In the genomic region with DNA sequence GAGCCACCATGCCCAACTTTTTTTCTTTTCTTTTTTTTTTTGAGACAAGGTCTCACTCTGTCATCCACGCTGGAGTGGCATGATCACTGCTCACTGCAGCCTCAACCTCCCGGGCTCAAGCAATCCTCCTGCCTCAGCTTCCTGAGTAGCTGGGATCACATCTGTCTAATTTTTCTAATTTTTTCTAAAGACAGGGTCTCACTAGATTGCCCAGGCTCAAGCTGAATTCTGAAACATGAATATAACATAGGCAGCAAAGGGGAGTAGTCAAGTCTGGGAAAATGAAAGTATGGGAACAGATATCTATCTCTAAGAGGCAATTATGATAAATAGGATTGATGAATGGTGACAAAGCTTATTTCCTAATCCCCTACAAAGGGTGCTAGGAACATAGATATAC, we compare ENCODE assay signal across 14 cellular contexts. TPM values are rescaled to one million over a fixed set of nuclear protein-coding genes. Genes with fewer than 3 reads are reported as not detected.
DNase-seq lines count a peak whose midpoint lies in the region; TF ChIP-seq lines count a peak whose summit lies in the region.
"Had no signal": no experiment of that assay in that cellular context is flagged by ENCODE, and none has a peak within 500 bp of the region (broad histone marks: within the 10 kb centered on the region; RNA-seq: fewer than 3 reads in every experiment).

No MANE protein-coding gene starts in this region.

- H3K9ac ChIP-seq in colonic mucosa (ENCODE audit: low read depth in 2 of 2, low read length in 2 of 2) (peak overlapping the region in 1 of 2 donors; percentile 26), mucosa of rectum (ENCODE audit: low read depth in 1 of 2, low read length in 2 of 2) (no peak overlapping the region)

- H3K36me3 Mint-ChIP-seq in type B pancreatic cell (no peaks in the 10 kb centered on the region), chondrocyte (ENCODE audit: low read depth) (peaks cover 2% of the 10 kb centered on the region)
- H3K36me3 Mint-ChIP-seq: CD8-positive, alpha-beta memory T cell had no signal

- peaks cover 9% of the 10 kb centered on the region; the same call in 1 of the 2 replicates for H3F3A ChIP-seq in PC-9 (ENCODE audit: insufficient read depth, low read depth)

- H3K4me1 Mint-ChIP-seq in type B pancreatic cell (ENCODE audit: unreplicated experiment): peaks cover 4% of the 10 kb centered on the region
- no peaks in the 10 kb centered on the region for H3K4me1 Mint-ChIP-seq in chondrocyte (ENCODE audit: low read depth)
- H3K4me1 Mint-ChIP-seq: CD8-positive, alpha-beta memory T cell had no signal

- H3K9me3 ChIP-seq in PC-9 (ENCODE audit: insufficient read depth, low read depth) (no peaks in the 10 kb centered on the region), colonic mucosa (no peaks in the 10 kb centered on the region), mucosa of rectum (ENCODE audit: control insufficient read depth in 2 of 2, low read length in 2 of 2) (no peaks in the 10 kb centered on the region)
- H3K9me3 ChIP-seq: A549, BE2C, Caco-2 had no signal

- H3K27me3 Mint-ChIP-seq in type B pancreatic cell (no peaks in the 10 kb centered on the region), chondrocyte (ENCODE audit: low read depth) (no peaks in the 10 kb centered on the region)
- H3K27me3 Mint-ChIP-seq: CD8-positive, alpha-beta memory T cell had no signal

- intact Hi-C loops in PC-9 (cut with micrococcal nuclease; ENCODE audit: unreplicated experiment) (no loop called here), colonic mucosa (cut with DNase I) (no loop called here)

- TF ChIP-seq CTCF in PC-9 (conservative IDR thresholded peaks at IDR 0.05) (no peak), colonic mucosa (IDR thresholded peaks at IDR 0.05) (no peak), type B pancreatic cell (conservative IDR thresholded peaks at IDR 0.05) (no peak), chondrocyte (IDR thresholded peaks at IDR 0.05) (no peak)

- peak overlapping the region; percentile 88 for H3K27ac ChIP-seq in PC-9
- peak overlapping the region; percentile 70 for H3K27ac ChIP-seq in colonic mucosa
- H3K27ac ChIP-seq in mucosa of rectum (ENCODE audit: low read depth in 2 of 2, low read length in 2 of 2): peak overlapping the region; percentile 80 to 85
- H3K27ac ChIP-seq: A549, C4-2B had no signal

- H3K36me3 ChIP-seq in PC-9 (ENCODE audit: low read depth) (no peaks in the 10 kb centered on the region), colonic mucosa (no peaks in the 10 kb centered on the region), mucosa of rectum (ENCODE audit: control insufficient read depth in 2 of 2, insufficient read depth in 2 of 2, low read length in 2 of 2) (no peaks in the 10 kb centered on the region)
- H3K36me3 ChIP-seq: BE2C had no signal

- CTCF ChIA-PET in PC-9 (lab: Charles Lee): interaction anchor here (0.7 kb wide), 1 partner anchor 809 kb away, joined by 5 read pairs; no protein-coding TSS in a partner anchor

- no TSS peak for BruUV-seq in PC-9 (replicated peaks; lab: Mats Ljungman, UMichigan)

- H3K4me1 ChIP-seq in PC-9 (replicated peaks; ENCODE audit: insufficient read depth) (peaks cover 9% of the 10 kb centered on the region), colonic mucosa (no peaks in the 10 kb centered on the region), mucosa of rectum (ENCODE audit: control insufficient read depth in 2 of 2, insufficient read depth in 2 of 2, low read length in 2 of 2) (peaks cover 9 to 24% of the 10 kb centered on the region in 2 donors)
- H3K4me1 ChIP-seq: BE2C had no signal

- H2AFZ ChIP-seq in PC-9: no peak overlapping the region

- H3K27me3 ChIP-seq in PC-9 (ENCODE audit: insufficient read depth, low read depth) (no peaks in the 10 kb centered on the region), colonic mucosa (no peaks in the 10 kb centered on the region), mucosa of rectum (ENCODE audit: control insufficient read depth in 2 of 2, insufficient read depth in 2 of 2, low read length in 2 of 2) (no peaks in the 10 kb centered on the region)
- H3K27me3 ChIP-seq: BE2C had no signal

- H3K9me2 ChIP-seq in PC-9 (ENCODE audit: insufficient read depth): no peaks in the 10 kb centered on the region

- H4K20me1 ChIP-seq in PC-9 (ENCODE audit: insufficient read depth): no peaks in the 10 kb centered on the region

- H3K4me3 ChIP-seq in PC-9 (no peak overlapping the region), colonic mucosa (no peak overlapping the region), mucosa of rectum (ENCODE audit: low read length in 2 of 2) (no peak overlapping the region)
- H3K4me3 ChIP-seq: A549 had no signal

- no peak overlapping the region for H3K4me3 Mint-ChIP-seq in type B pancreatic cell
- no peak overlapping the region for H3K4me3 Mint-ChIP-seq in chondrocyte (ENCODE audit: unreplicated experiment)
- H3K4me3 Mint-ChIP-seq: CD8-positive, alpha-beta memory T cell had no signal

- H3K9me3 Mint-ChIP-seq in type B pancreatic cell (peaks cover 4% of the 10 kb centered on the region), chondrocyte (ENCODE audit: low read depth) (no peaks in the 10 kb centered on the region)
- H3K9me3 Mint-ChIP-seq: CD8-positive, alpha-beta memory T cell had no signal

- POLR2A ChIA-PET in PC-9 (lab: Charles Lee; ENCODE audit: unreplicated experiment): interaction anchor here (0.6 kb wide), 1 partner anchor 111 kb away, joined by 33 read pairs; no protein-coding TSS in a partner anchor

- no peaks in the 10 kb centered on the region for H3K79me2 ChIP-seq in PC-9 (ENCODE audit: low read depth)

- no peak for DNase-seq in PC-9
- no peak for DNase-seq in colonic mucosa
- DNase-seq in type B pancreatic cell (ENCODE audit: extremely low spot score, unreplicated experiment): no peak
- DNase-seq in NCI-H2107 (lab: John Stamatoyannopoulos, UW): no peak
- no peak for DNase-seq in retina
- DNase-seq in chondrocyte (ENCODE audit: low spot score): no peak
- DNase-seq: BE2C; Caco-2; CD8-positive, alpha-beta memory T cell; GF-D8; HCEC 1CT had no signal

- H3K27ac Mint-ChIP-seq in type B pancreatic cell (peak overlapping the region; percentile 0), chondrocyte (ENCODE audit: unreplicated experiment) (no peak overlapping the region)
- H3K27ac Mint-ChIP-seq: CD8-positive, alpha-beta memory T cell had no signal

- H3K4me2 ChIP-seq in PC-9: no peak overlapping the region
- H3K4me2 ChIP-seq: A549 had no signal

RNA-seq across cellular contexts. Expression of a gene that starts 7.3 kb away (rescaled TPM):
- 119 and 122 TPM in 2 replicates for total RNA-seq in PC-9 (2021)
- total RNA-seq in colonic mucosa: 100 to 1,000 TPM; 172 to 254 TPM
- 53.2 and 70.1 TPM in 2 replicates for total RNA-seq in type B pancreatic cell (ENCODE audit: low replicate concordance)
- total RNA-seq in chondrocyte: 135 to 142 TPM (median 136 TPM) in 3 replicates

RNA-seq across cellular contexts. Expression of a gene that starts 12.3 kb away (rescaled TPM):
- total RNA-seq in PC-9 (2021) (35.8 and 37.0 TPM in 2 replicates), colonic mucosa (10 to 100 TPM in 1 of 2 donors, 1 to 10 TPM in 1; 9.6 to 22.0 TPM), type B pancreatic cell (ENCODE audit: low replicate concordance) (7.4 and 19.7 TPM in 2 replicates), chondrocyte (5.0 to 6.9 TPM (median 5.2 TPM) in 3 replicates)
